Comparison of ENCODE assay signal across 16 cellular contexts in genomic region chr12:50061172-50061571, GRCh38. TPM values are rescaled to one million over a fixed set of nuclear protein-coding genes. Genes with fewer than 3 reads are reported as not detected.
"Had no signal": no experiment of that assay in that cellular context is flagged by ENCODE, and none has a peak within 500 bp of the region (broad histone marks: within the 10 kb centered on the region; RNA-seq: fewer than 3 reads in every experiment).

No MANE protein-coding gene starts in this region.

- H3K9me3 ChIP-seq: esophagus squamous epithelium, lower lobe of right lung, suprapubic skin had no signal

- H3K4me3 Mint-ChIP-seq: activated CD4-positive, alpha-beta T cell treated with anti-CD3 and anti-CD28 coated beads for 36 hours; immature natural killer cell had no signal

- H3K4me3 ChIP-seq: esophagus squamous epithelium, lower lobe of right lung, SK-N-MC, suprapubic skin had no signal

- ATAC-seq: activated CD4-positive, alpha-beta T cell treated with anti-CD3 and anti-CD28 coated beads for 36 hours; lower lobe of right lung; stimulated activated naive CD8-positive, alpha-beta T cell treated with anti-CD3 and anti-CD28 coated beads, Interleukin-15, Interleukin-2, amounts not matched to agents 100 U/mL and 50 U/mL, for 24 hours; T-cell had no signal

- H3K27me3 ChIP-seq: brain microvascular endothelial cell, suprapubic skin had no signal

- H3K36me3 Mint-ChIP-seq: immature natural killer cell, T-cell had no signal

- H3K9me3 Mint-ChIP-seq: immature natural killer cell, T-cell had no signal

- H3K27ac Mint-ChIP-seq: activated CD4-positive, alpha-beta T cell treated with anti-CD3 and anti-CD28 coated beads for 36 hours; immature natural killer cell; naive B cell had no signal

- DNase-seq: activated CD4-positive, alpha-beta T cell treated with anti-CD3 and anti-CD28 coated beads for 36 hours; activated CD8-positive, alpha-beta memory T cell treated with anti-CD3 and anti-CD28 coated beads for 24 hours; activated naive CD4-positive, alpha-beta T cell treated with Interleukin-2 at 50 U/mL for 16 hours; brain microvascular endothelial cell; esophagus squamous epithelium; immature natural killer cell; midbrain; naive B cell; stimulated activated CD4-positive, alpha-beta T cell treated with anti-CD3 and anti-CD28 coated beads, Interleukin-2, amount 100 ng/mL, for 48 hours; stimulated activated naive CD8-positive, alpha-beta T cell treated with anti-CD3 and anti-CD28 coated beads, Interleukin-15, Interleukin-2, amounts not matched to agents 100 U/mL and 50 U/mL, for 24 hours; T-cell; T1000 had no signal

- H3K36me3 ChIP-seq: brain microvascular endothelial cell, esophagus squamous epithelium, lower lobe of right lung, suprapubic skin had no signal

RNA-seq across cellular contexts. Expression of gene GPD1, which starts 42.6 kb away (rescaled TPM):
- total RNA-seq: chondrocyte had no signal
